12 cellular contexts compared by ENCODE assay signal in the genomic region with DNA sequence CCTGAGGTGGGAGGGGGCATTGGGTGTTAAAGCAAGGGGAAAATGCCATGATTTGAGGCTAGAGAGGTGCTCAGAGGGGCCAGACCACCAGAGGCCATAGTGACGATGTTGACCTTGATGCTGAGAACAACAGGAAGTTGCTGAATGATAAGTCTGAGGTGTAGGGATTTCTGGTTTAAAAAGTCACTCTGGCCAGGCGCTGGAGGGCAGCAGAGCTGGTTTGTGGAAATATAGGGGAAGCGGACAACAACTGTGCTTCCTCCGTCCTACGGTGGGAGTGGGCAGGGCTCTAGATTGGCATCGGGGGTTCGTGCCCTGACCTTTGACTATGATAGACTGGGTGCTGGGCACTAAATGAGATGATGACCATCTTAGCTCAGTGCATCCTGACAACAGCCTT. TPM values are rescaled to one million over a fixed set of nuclear protein-coding genes. Genes with fewer than 3 reads are reported as not detected.
DNase-seq lines count a peak whose midpoint lies in the region; ATAC-seq and TF ChIP-seq lines count a peak whose summit lies in the region.
"Had no signal": no experiment of that assay in that cellular context is flagged by ENCODE, and none has a peak within 500 bp of the region (broad histone marks: within the 10 kb centered on the region; RNA-seq: fewer than 3 reads in every experiment).

No MANE protein-coding gene starts in this region.

- H3K4me3 Mint-ChIP-seq in T-helper 17 cell = no peak overlapping the region
- no peak overlapping the region for H3K4me3 Mint-ChIP-seq in effector memory CD8-positive, alpha-beta T cell
- H3K4me3 Mint-ChIP-seq in stimulated activated naive CD8-positive, alpha-beta T cell treated with anti-CD3 and anti-CD28 coated beads, Interleukin-15, amount 100 ng/mL, for 72 hours = no peak overlapping the region
- H3K4me3 Mint-ChIP-seq: activated naive CD4-positive, alpha-beta T cell treated with anti-CD3 and anti-CD28 coated beads, Interleukin-2, amount 50 U/mL, for 24 hours; CD8-positive, alpha-beta T cell had no signal

- no peaks in the 10 kb centered on the region for H3K36me3 Mint-ChIP-seq in T-helper 17 cell (ENCODE audit: low read depth)
- H3K36me3 Mint-ChIP-seq in effector memory CD8-positive, alpha-beta T cell (ENCODE audit: insufficient read depth) = peaks cover 9% of the 10 kb centered on the region

- no peak for TF ChIP-seq CTCF in suprapubic skin (IDR thresholded peaks at IDR 0.05)

- H3K4me3 ChIP-seq in mucosa of stomach (ENCODE audit: low read length) (no peak overlapping the region), suprapubic skin (no peak overlapping the region)
- H3K4me3 ChIP-seq: hepatocyte had no signal

- H3K4me1 ChIP-seq in mucosa of stomach (ENCODE audit: control insufficient read depth, insufficient read depth, low read length) = peaks cover 23% of the 10 kb centered on the region
- H3K4me1 ChIP-seq in suprapubic skin = peaks cover 69% of the 10 kb centered on the region

- H3K27me3 ChIP-seq in mucosa of stomach (ENCODE audit: control insufficient read depth, insufficient read depth, low read length) = no peaks in the 10 kb centered on the region
- H3K27me3 ChIP-seq in suprapubic skin = no peaks in the 10 kb centered on the region
- H3K27me3 ChIP-seq: hepatocyte had no signal

- no peak for TF ChIP-seq EP300 in suprapubic skin (IDR thresholded peaks at IDR 0.05)

- DNase-seq in T-helper 17 cell (no peak), suprapubic skin (ENCODE audit: low spot score in 2 of 2) (no peak), CD1c-positive myeloid dendritic cell (ENCODE audit: extremely low spot score) (no peak)
- no peak for DNase-seq in effector memory CD8-positive, alpha-beta T cell
- DNase-seq in stimulated activated naive CD8-positive, alpha-beta T cell treated with anti-CD3 and anti-CD28 coated beads, Interleukin-15, amount 100 ng/mL, for 72 hours = no peak
- DNase-seq in effector CD4-positive, alpha-beta T cell = no peak
- DNase-seq: CD8-positive, alpha-beta T cell; MM.1S had no signal

- H3K9me3 Mint-ChIP-seq in effector memory CD8-positive, alpha-beta T cell = no peaks in the 10 kb centered on the region
- H3K9me3 Mint-ChIP-seq in stimulated activated naive CD8-positive, alpha-beta T cell treated with anti-CD3 and anti-CD28 coated beads, Interleukin-15, amount 100 ng/mL, for 72 hours = no peaks in the 10 kb centered on the region
- H3K9me3 Mint-ChIP-seq: activated naive CD4-positive, alpha-beta T cell treated with anti-CD3 and anti-CD28 coated beads, Interleukin-2, amount 50 U/mL, for 24 hours; CD8-positive, alpha-beta T cell had no signal

- peaks cover 13% of the 10 kb centered on the region for H3K4me1 Mint-ChIP-seq in T-helper 17 cell
- peaks cover 27 to 35% of the 10 kb centered on the region in 2 donors for H3K4me1 Mint-ChIP-seq in effector memory CD8-positive, alpha-beta T cell (ENCODE audit: low read depth in 2 of 2)
- H3K4me1 Mint-ChIP-seq in stimulated activated naive CD8-positive, alpha-beta T cell treated with anti-CD3 and anti-CD28 coated beads, Interleukin-15, amount 100 ng/mL, for 72 hours = peaks cover 22% of the 10 kb centered on the region

- 68% methylated on average over 7 of the region's 7 CpGs for WGBS in suprapubic skin

- no peak for TF ChIP-seq POLR2A in suprapubic skin (IDR thresholded peaks at IDR 0.05)

- peak overlapping the region; percentile 17 for H3K9ac ChIP-seq in mucosa of stomach (ENCODE audit: low read length)

- H3K27ac Mint-ChIP-seq in T-helper 17 cell = peak overlapping the region; percentile 47
- peak overlapping the region; percentile 35 to 60 for H3K27ac Mint-ChIP-seq in effector memory CD8-positive, alpha-beta T cell
- H3K27ac Mint-ChIP-seq in stimulated activated naive CD8-positive, alpha-beta T cell treated with anti-CD3 and anti-CD28 coated beads, Interleukin-15, amount 100 ng/mL, for 72 hours = no peak overlapping the region
- H3K27ac Mint-ChIP-seq: activated naive CD4-positive, alpha-beta T cell treated with anti-CD3 and anti-CD28 coated beads, Interleukin-2, amount 50 U/mL, for 24 hours; CD8-positive, alpha-beta T cell had no signal

- no peaks in the 10 kb centered on the region for H3K9me3 ChIP-seq in T-helper 17 cell (ENCODE audit: control insufficient read depth, low read length, poor library complexity, severe bottlenecking)
- H3K9me3 ChIP-seq in mucosa of stomach (ENCODE audit: control insufficient read depth, low read length) = no peaks in the 10 kb centered on the region
- H3K9me3 ChIP-seq in suprapubic skin = no peaks in the 10 kb centered on the region

- no peaks in the 10 kb centered on the region for H3K27me3 Mint-ChIP-seq in T-helper 17 cell
- no peaks in the 10 kb centered on the region for H3K27me3 Mint-ChIP-seq in effector memory CD8-positive, alpha-beta T cell
- no peaks in the 10 kb centered on the region for H3K27me3 Mint-ChIP-seq in stimulated activated naive CD8-positive, alpha-beta T cell treated with anti-CD3 and anti-CD28 coated beads, Interleukin-15, amount 100 ng/mL, for 72 hours
- H3K27me3 Mint-ChIP-seq: activated naive CD4-positive, alpha-beta T cell treated with anti-CD3 and anti-CD28 coated beads, Interleukin-2, amount 50 U/mL, for 24 hours had no signal

- H3K27ac ChIP-seq in suprapubic skin = peak overlapping the region; percentile 88
- H3K27ac ChIP-seq: hepatocyte had no signal

- ATAC-seq in T-helper 17 cell = no peak
- ATAC-seq in effector memory CD8-positive, alpha-beta T cell (replicated peaks) = no peak
- no peak for ATAC-seq in stimulated activated naive CD8-positive, alpha-beta T cell treated with anti-CD3 and anti-CD28 coated beads, Interleukin-15, amount 100 ng/mL, for 72 hours
- no peak for ATAC-seq in HG03378 (IDR thresholded peaks at IDR 0.05; ENCODE audit: unreplicated experiment)
- ATAC-seq: CD8-positive, alpha-beta T cell had no signal

- H3K36me3 ChIP-seq in mucosa of stomach (ENCODE audit: control insufficient read depth, insufficient read depth, low read length) (peaks cover 56% of the 10 kb centered on the region), suprapubic skin (peaks cover 82% of the 10 kb centered on the region)

RNA-seq across cellular contexts. Expression of gene STOM, which starts 44.7 kb away (rescaled TPM):
- total RNA-seq in T-helper 17 cell = 100 to 1,000 TPM in 1 of 2 donors, 10 to 100 TPM in 1; 77.9 to 115 TPM
- 100 to 1,000 TPM; 166 to 238 (median 185) TPM for total RNA-seq in suprapubic skin

RNA-seq across cellular contexts. Expression of gene GSN, which starts 57.4 kb away (rescaled TPM):
- 10 to 100 TPM in 1 of 2 donors, 1 to 10 TPM in 1; 5.4 to 29.6 TPM for total RNA-seq in T-helper 17 cell
- 100 to 1,000 TPM; 681 to 944 (median 771) TPM for total RNA-seq in suprapubic skin

Comparison
In these comparisons a context has a peak if more than half of its experiments do, and no peak if none do; other contexts are left out.
1. H3K27ac Mint-ChIP-seq: peak in T-helper 17 cell (single experiment) and effector memory CD8-positive, alpha-beta T cell (2 of 2); none in stimulated activated naive CD8-positive, alpha-beta T cell treated with anti-CD3 and anti-CD28 coated beads, Interleukin-15, amount 100 ng/mL, for 72 hours (0 of 2).
2. RNA of gene GSN, which starts 57.4 kb away (total RNA-seq): 681 to 944 TPM in suprapubic skin; 5.4 to 29.6 TPM in T-helper 17 cell; every median in the first group is over 10 times any median in the second.